In the genomic region with DNA sequence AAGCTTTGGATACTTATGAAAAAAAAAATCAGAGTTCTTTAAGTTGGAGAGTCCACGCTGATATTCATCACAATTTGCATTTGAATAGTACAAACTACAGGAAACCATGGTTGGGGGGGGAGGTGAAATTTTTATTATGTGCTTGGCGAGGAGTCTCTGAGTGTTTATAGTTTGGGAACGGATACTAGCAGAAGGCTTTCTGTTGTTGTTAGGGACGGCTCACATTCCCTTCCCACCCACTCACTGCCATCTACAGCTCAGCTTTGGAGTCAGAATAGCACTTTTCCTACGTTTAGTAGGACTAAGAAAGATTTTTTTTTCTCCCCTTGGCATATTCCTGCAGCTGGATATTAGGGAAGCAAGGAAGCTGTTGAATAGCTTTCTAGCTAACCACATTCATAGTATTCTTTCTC, we compare ENCODE assay signal across 8 cellular contexts.
DNase-seq lines count a peak whose midpoint lies in the region; ATAC-seq lines count a peak whose summit lies in the region.

No MANE protein-coding gene starts in this region.

- no peaks in the 10 kb centered on the region for H3K36me3 ChIP-seq in ACC112 (ENCODE audit: insufficient read depth, low read length)

- H3K79me2 ChIP-seq in ACC112 (ENCODE audit: control insufficient read depth, insufficient read depth, low read length, unreplicated experiment) = no peaks in the 10 kb centered on the region

- peaks cover 1% of the 10 kb centered on the region for H3K36me3 Mint-ChIP-seq in T-helper 2 cell treated with Interferon-gamma antibody and Interleukin-4, amounts not matched to agents 5 μg/mL and 100 μg/mL, for 36 hours (ENCODE audit: low read depth)
- peaks cover 0 to 2% (median 0%) of the 10 kb centered on the region in 3 donors for H3K36me3 Mint-ChIP-seq in naive thymus-derived CD8-positive, alpha-beta T cell

- H3K4me3 ChIP-seq in ACC112 (ENCODE audit: low read depth, low read length) = peak overlapping the region; percentile 71

- POLR2A ChIA-PET in naive thymus-derived CD8-positive, alpha-beta T cell (lab: Charles Lee) = interaction anchor here (0.6 to 3.0 kb wide), 5 partner anchors 11 to 219 kb away, joined by 3 to 8 read pairs (median 4); no protein-coding TSS in a partner anchor

- peaks cover 58% of the 10 kb centered on the region for H3K4me1 Mint-ChIP-seq in T-helper 2 cell treated with Interferon-gamma antibody and Interleukin-4, amounts not matched to agents 5 μg/mL and 100 μg/mL, for 36 hours (ENCODE audit: low read depth)
- H3K4me1 Mint-ChIP-seq in naive thymus-derived CD8-positive, alpha-beta T cell = peaks cover 22 to 74% (median 62%) of the 10 kb centered on the region in 4 donors

- peak overlapping the region; percentile 100 for H3K27ac ChIP-seq in ACC112 (ENCODE audit: low read depth, low read length)

- peak; percentile 21 for ATAC-seq in esophagus mucosa
- peak; percentile 22 to 32 for ATAC-seq in naive thymus-derived CD8-positive, alpha-beta T cell

- H3K9me3 Mint-ChIP-seq in T-helper 2 cell treated with Interferon-gamma antibody and Interleukin-4, amounts not matched to agents 5 μg/mL and 100 μg/mL, for 36 hours = peaks cover 8% of the 10 kb centered on the region
- peaks cover 0 to 12% (median 0%) of the 10 kb centered on the region in 9 donors for H3K9me3 Mint-ChIP-seq in naive thymus-derived CD8-positive, alpha-beta T cell

- H3K27ac Mint-ChIP-seq in T-helper 2 cell treated with Interferon-gamma antibody and Interleukin-4, amounts not matched to agents 5 μg/mL and 100 μg/mL, for 36 hours = peak overlapping the region; percentile 95
- H3K27ac Mint-ChIP-seq in naive thymus-derived CD8-positive, alpha-beta T cell = peak overlapping the region; percentile 88 to 98 (median 95)

- H3K27me3 ChIP-seq in ACC112 (ENCODE audit: insufficient read depth, low read length) = no peaks in the 10 kb centered on the region

- peaks cover 37% of the 10 kb centered on the region for H3K4me1 ChIP-seq in ACC112 (ENCODE audit: control insufficient read depth, insufficient read depth, low read length, unreplicated experiment)

- H3K4me3 Mint-ChIP-seq in T-helper 2 cell treated with Interferon-gamma antibody and Interleukin-4, amounts not matched to agents 5 μg/mL and 100 μg/mL, for 36 hours = peak overlapping the region; percentile 90
- H3K4me3 Mint-ChIP-seq in naive thymus-derived CD8-positive, alpha-beta T cell = peak overlapping the region; percentile 76 to 93 (median 87)

- DNase-seq in H4 (ENCODE audit: low spot score) = peak; percentile 89
- no peak for DNase-seq in T-helper 2 cell treated with Interferon-gamma antibody and Interleukin-4, amounts not matched to agents 5 μg/mL and 100 μg/mL, for 36 hours (ENCODE audit: low spot score)
- no peak for DNase-seq in naive thymus-derived CD8-positive, alpha-beta T cell
- no peak for DNase-seq in NOMO-1 (lab: John Stamatoyannopoulos, UW; ENCODE audit: unreplicated experiment in 2 of 2)
- DNase-seq in hippocampal formation (lab: John Stamatoyannopoulos, UW) = no peak
- DNase-seq in NCI-H146 (lab: John Stamatoyannopoulos, UW) = no peak

- no peaks in the 10 kb centered on the region for H3K27me3 Mint-ChIP-seq in T-helper 2 cell treated with Interferon-gamma antibody and Interleukin-4, amounts not matched to agents 5 μg/mL and 100 μg/mL, for 36 hours (ENCODE audit: low read depth)
- H3K27me3 Mint-ChIP-seq in naive thymus-derived CD8-positive, alpha-beta T cell = no peaks in the 10 kb centered on the region

- no peak overlapping the region for H2AFZ ChIP-seq in ACC112 (ENCODE audit: low read length, unreplicated experiment)
